Comparison of ENCODE assay signal across 14 cellular contexts in genomic region chr1:157360021-157360390, GRCh38.
DNase-seq lines count a peak whose midpoint lies in the region; TF ChIP-seq lines count a peak whose summit lies in the region.
"Had no signal": no experiment of that assay in that cellular context is flagged by ENCODE, and none has a peak within 500 bp of the region (broad histone marks: within the 10 kb centered on the region; RNA-seq: fewer than 3 reads in every experiment).

No MANE protein-coding gene starts in this region.

- H3K9me3 Mint-ChIP-seq in glutamatergic neuron (ENCODE audit: unreplicated experiment) (no peaks in the 10 kb centered on the region), osteocyte (ENCODE audit: unreplicated experiment) (no peaks in the 10 kb centered on the region)
- H3K9me3 Mint-ChIP-seq in activated naive CD4-positive, alpha-beta T cell treated with anti-CD3 and anti-CD28 coated beads for 36 hours = no peaks in the 10 kb centered on the region

- H3K4me1 Mint-ChIP-seq in glutamatergic neuron (ENCODE audit: low read depth, unreplicated experiment) (no peaks in the 10 kb centered on the region), osteocyte (ENCODE audit: unreplicated experiment) (no peaks in the 10 kb centered on the region)
- no peaks in the 10 kb centered on the region for H3K4me1 Mint-ChIP-seq in activated naive CD4-positive, alpha-beta T cell treated with anti-CD3 and anti-CD28 coated beads for 36 hours (ENCODE audit: low read depth)

- intact Hi-C loops in activated naive CD4-positive, alpha-beta T cell treated with anti-CD3 and anti-CD28 coated beads for 36 hours (cut with micrococcal nuclease) = no loop called here

- CTCF ChIA-PET in activated naive CD4-positive, alpha-beta T cell treated with anti-CD3 and anti-CD28 coated beads for 36 hours (lab: Charles Lee) = interaction anchor here (1.3 kb wide), 1 partner anchor 9 kb away, joined by 3 read pairs; no protein-coding TSS in a partner anchor

- H3K4me3 Mint-ChIP-seq in glutamatergic neuron (ENCODE audit: unreplicated experiment) = no peak overlapping the region
- no peak overlapping the region for H3K4me3 Mint-ChIP-seq in activated naive CD4-positive, alpha-beta T cell treated with anti-CD3 and anti-CD28 coated beads for 36 hours
- no peak overlapping the region for H3K4me3 Mint-ChIP-seq in osteocyte (ENCODE audit: unreplicated experiment)

- no peaks in the 10 kb centered on the region for H3K27me3 Mint-ChIP-seq in glutamatergic neuron (ENCODE audit: unreplicated experiment)
- H3K27me3 Mint-ChIP-seq in activated naive CD4-positive, alpha-beta T cell treated with anti-CD3 and anti-CD28 coated beads for 36 hours (ENCODE audit: low read depth) = no peaks in the 10 kb centered on the region
- H3K27me3 Mint-ChIP-seq in osteocyte (ENCODE audit: unreplicated experiment) = peaks cover 38% of the 10 kb centered on the region

- peaks cover 6% of the 10 kb centered on the region for H3K36me3 Mint-ChIP-seq in glutamatergic neuron (ENCODE audit: unreplicated experiment)
- no peaks in the 10 kb centered on the region for H3K36me3 Mint-ChIP-seq in activated naive CD4-positive, alpha-beta T cell treated with anti-CD3 and anti-CD28 coated beads for 36 hours (ENCODE audit: low read depth)
- no peaks in the 10 kb centered on the region for H3K36me3 Mint-ChIP-seq in osteocyte (ENCODE audit: unreplicated experiment)

- H3K27ac Mint-ChIP-seq in glutamatergic neuron (ENCODE audit: unreplicated experiment) = no peak overlapping the region
- no peak overlapping the region for H3K27ac Mint-ChIP-seq in activated naive CD4-positive, alpha-beta T cell treated with anti-CD3 and anti-CD28 coated beads for 36 hours
- H3K27ac Mint-ChIP-seq in osteocyte (ENCODE audit: unreplicated experiment) = no peak overlapping the region

- TF ChIP-seq CTCF in glutamatergic neuron (IDR thresholded peaks at IDR 0.05; ENCODE audit: partially characterized antibody, unreplicated experiment) = no peak
- no peak for TF ChIP-seq CTCF in osteocyte (IDR thresholded peaks at IDR 0.05)

- DNase-seq in NCI-H2107 treated with DMSO at 0.1 percent for 48 hours (lab: John Stamatoyannopoulos, UW; ENCODE audit: unreplicated experiment) (peak; percentile 90), NCI-H2107 (lab: John Stamatoyannopoulos, UW) (no peak), NCI-H2029 (lab: John Stamatoyannopoulos, UW) (peak; percentile 72), RPMI8226 (peak; percentile 89), glutamatergic neuron (no peak), NCI-H82 treated with DMSO at 0.1 percent for 48 hours (lab: John Stamatoyannopoulos, UW; ENCODE audit: unreplicated experiment) (no peak), osteocyte (ENCODE audit: extremely low spot score, unreplicated experiment) (no peak)
- no peak for DNase-seq in activated naive CD4-positive, alpha-beta T cell treated with anti-CD3 and anti-CD28 coated beads for 36 hours
- DNase-seq: DND-41, GDM1, GOT3, IMR-90, PC-9, SK-N-SH had no signal

Comparison
In these comparisons a context has a peak if more than half of its experiments do, and no peak if none do; other contexts are left out.
1. DNase-seq: peak in NCI-H2107 treated with DMSO at 0.1 percent for 48 hours (single experiment), NCI-H2029 (single experiment) and RPMI8226 (single experiment); none in NCI-H2107 (single experiment), glutamatergic neuron (single experiment), NCI-H82 treated with DMSO at 0.1 percent for 48 hours (single experiment), activated naive CD4-positive, alpha-beta T cell treated with anti-CD3 and anti-CD28 coated beads for 36 hours (single experiment) and osteocyte (single experiment).